2 cellular contexts compared by ENCODE assay signal in genomic region chr16:21166561-21166961, GRCh38.
TF ChIP-seq lines count a peak whose summit lies in the region.

No MANE protein-coding gene starts in this region.

TF ChIP-seq in SK-N-SH, 30 proteins besides CTCF, POLR2A, EP300 and RAD21 (continued from another document):
- peak; percentile 90 for TF ChIP-seq REST (IDR thresholded peaks at IDR 0.05; ENCODE audit: low read depth, low read length)

TF ChIP-seq in SK-N-SH treated with all-trans-retinoic acid at 6 μM for 48 hours, 23 proteins besides CTCF, POLR2A, EP300 and RAD21 (continued from another document):
- TF ChIP-seq TSHZ2 (CRISPR knock-in tag; IDR thresholded peaks at IDR 0.05) (no peak), PATZ1 (CRISPR knock-in tag; IDR thresholded peaks at IDR 0.05; ENCODE audit: borderline replicate concordance) (no peak), ESRRG (CRISPR knock-in tag; IDR thresholded peaks at IDR 0.05) (no peak), ZFP3 (CRISPR knock-in tag; IDR thresholded peaks at IDR 0.05) (no peak)
